Comparison of ENCODE assay signal across 17 cellular contexts in genomic region chr7:50379539-50379938, GRCh38.
DNase-seq lines count a peak whose midpoint lies in the region; ATAC-seq and TF ChIP-seq lines count a peak whose summit lies in the region.
"Had no signal": no experiment of that assay in that cellular context is flagged by ENCODE, and none has a peak within 500 bp of the region (broad histone marks: within the 10 kb centered on the region; RNA-seq: fewer than 3 reads in every experiment).

No MANE protein-coding gene starts in this region.

- intact Hi-C loops in PC-3 (cut with micrococcal nuclease), result no loop called here

- H3K27ac Mint-ChIP-seq in activated CD4-positive, alpha-beta T cell treated with anti-CD3 and anti-CD28 coated beads, Interleukin-2, amount 10 ng/mL, durations not matched to agents 7 days and 5 days, result peak overlapping the region; percentile 75

- H2AFZ ChIP-seq in PC-3 (ENCODE audit: low read length), result peak overlapping the region; percentile 30; the same call in 1 of the 2 replicates

- H4K20me1 ChIP-seq in PC-3 (ENCODE audit: low read length), result no peaks in the 10 kb centered on the region

- POLR2A ChIA-PET in activated CD4-positive, alpha-beta T cell treated with anti-CD3 and anti-CD28 coated beads, Interleukin-2, amount 10 ng/mL, durations not matched to agents 7 days and 5 days (lab: Charles Lee), result no interaction called here
- POLR2A ChIA-PET in PC-3 (lab: Charles Lee; ENCODE audit: unreplicated experiment), result no interaction called here

- H3K9me3 ChIP-seq in PC-3 (ENCODE audit: low read length), result no peaks in the 10 kb centered on the region
- H3K9me3 ChIP-seq in effector memory CD4-positive, alpha-beta T cell (ENCODE audit: control insufficient read depth, low read length), result no peaks in the 10 kb centered on the region
- no peaks in the 10 kb centered on the region for H3K9me3 ChIP-seq in neutrophil
- H3K9me3 ChIP-seq: HAP-1, pancreas, upper lobe of left lung had no signal

- H3K36me3 Mint-ChIP-seq in activated CD4-positive, alpha-beta T cell treated with anti-CD3 and anti-CD28 coated beads, Interleukin-2, amount 10 ng/mL, durations not matched to agents 7 days and 5 days (ENCODE audit: low read depth), result peaks cover 93% of the 10 kb centered on the region

- no peak for DNase-seq in activated CD4-positive, alpha-beta T cell treated with anti-CD3 and anti-CD28 coated beads, Interleukin-2, amount 10 ng/mL, durations not matched to agents 7 days and 5 days
- DNase-seq in activated CD4-positive, alpha-beta T cell treated with anti-CD3 and anti-CD28 coated beads for 48 hours, result no peak
- DNase-seq in PC-3, result no peak
- DNase-seq in effector memory CD4-positive, alpha-beta T cell, result no peak
- DNase-seq in AG20443 (ENCODE audit: low spot score), result no peak
- no peak for DNase-seq in mesenteric fat pad (ENCODE audit: low spot score)
- DNase-seq: activated CD8-positive, alpha-beta memory T cell treated with anti-CD3 and anti-CD28 coated beads, Interleukin-2, amount 50 U/mL, for 48 hours; EL; left cardiac atrium; NCI-H1694 treated with DMSO at 0.1 percent for 48 hours; OCI-M1; stimulated activated CD4-positive, alpha-beta T cell treated with anti-CD3 and anti-CD28 coated beads, Interleukin-4, amount 100 ng/mL, for 4 hours; upper lobe of left lung had no signal

- no peak for TF ChIP-seq CTCF in PC-3 (conservative IDR thresholded peaks at IDR 0.05; ENCODE audit: low read depth, low read length)
- TF ChIP-seq CTCF in neutrophil (IDR thresholded peaks at IDR 0.05), result no peak

- H3K4me1 Mint-ChIP-seq in activated CD4-positive, alpha-beta T cell treated with anti-CD3 and anti-CD28 coated beads, Interleukin-2, amount 10 ng/mL, durations not matched to agents 7 days and 5 days, result peaks cover 84% of the 10 kb centered on the region

- peak overlapping the region; percentile 23; the same call in 1 of the 2 replicates for H3K4me2 ChIP-seq in PC-3 (ENCODE audit: low read length)

- CTCF ChIA-PET in activated CD4-positive, alpha-beta T cell treated with anti-CD3 and anti-CD28 coated beads, Interleukin-2, amount 10 ng/mL, durations not matched to agents 7 days and 5 days (lab: Charles Lee), result interaction anchor here (1.2 to 2.6 kb wide), 2 partner anchors 12 to 15 kb away, joined by 3 to 5 read pairs; no protein-coding TSS in a partner anchor
- CTCF ChIA-PET in PC-3 (lab: Charles Lee), result no interaction called here

- no peaks in the 10 kb centered on the region for H3K36me3 ChIP-seq in PC-3 (ENCODE audit: low read depth, low read length)
- H3K36me3 ChIP-seq in effector memory CD4-positive, alpha-beta T cell (ENCODE audit: control insufficient read depth, insufficient read depth, low read length), result peaks cover 89% of the 10 kb centered on the region
- H3K36me3 ChIP-seq in neutrophil, result peaks cover 89% of the 10 kb centered on the region
- H3K36me3 ChIP-seq: HAP-1, pancreas had no signal

- H3K79me2 ChIP-seq in PC-3 (ENCODE audit: low read length), result no peaks in the 10 kb centered on the region

- ATAC-seq in PC-3 (no peak), HG02623 (IDR thresholded peaks at IDR 0.05; ENCODE audit: unreplicated experiment) (no peak)
- ATAC-seq: left cardiac atrium had no signal

- H3F3A ChIP-seq in PC-3 (ENCODE audit: low read length, unreplicated experiment), result no peaks in the 10 kb centered on the region

- H3K9me2 ChIP-seq in PC-3 (replicated peaks; ENCODE audit: low read length), result no peaks in the 10 kb centered on the region

- H3K27me3 ChIP-seq in PC-3 (ENCODE audit: low read length) (peaks cover 69% of the 10 kb centered on the region), neutrophil (no peaks in the 10 kb centered on the region)
- H3K27me3 ChIP-seq in effector memory CD4-positive, alpha-beta T cell (replicated peaks; ENCODE audit: control insufficient read depth, insufficient read depth, low read length, poor library complexity, severe bottlenecking), result no peaks in the 10 kb centered on the region
- H3K27me3 ChIP-seq: upper lobe of left lung had no signal

- H3K4me3 Mint-ChIP-seq in activated CD4-positive, alpha-beta T cell treated with anti-CD3 and anti-CD28 coated beads, Interleukin-2, amount 10 ng/mL, durations not matched to agents 7 days and 5 days, result no peak overlapping the region

- H3K27ac ChIP-seq in PC-3 (ENCODE audit: low read length), result no peak overlapping the region
- peak overlapping the region; percentile 44 for H3K27ac ChIP-seq in effector memory CD4-positive, alpha-beta T cell (ENCODE audit: insufficient read depth, low read length, poor library complexity, severe bottlenecking)
- peak overlapping the region; percentile 45 for H3K27ac ChIP-seq in neutrophil
- H3K27ac ChIP-seq: pancreas, upper lobe of left lung had no signal

- H3K4me3 ChIP-seq in PC-3 (ENCODE audit: low read length) (peak overlapping the region; percentile 11; the same call in 1 of the 2 replicates), neutrophil (ENCODE audit: low read depth in 1 of 2, low read length in 1 of 2) (no peak overlapping the region)
- H3K4me3 ChIP-seq in effector memory CD4-positive, alpha-beta T cell (ENCODE audit: insufficient read depth, low read depth, low read length, poor library complexity, severe bottlenecking), result no peak overlapping the region
- H3K4me3 ChIP-seq: HAP-1, pancreas, upper lobe of left lung had no signal

- no peaks in the 10 kb centered on the region for H3K9me3 Mint-ChIP-seq in activated CD4-positive, alpha-beta T cell treated with anti-CD3 and anti-CD28 coated beads, Interleukin-2, amount 10 ng/mL, durations not matched to agents 7 days and 5 days

- no TSS peak for BruUV-seq in PC-3 (replicated peaks; lab: Mats Ljungman, UMichigan)

- no peaks in the 10 kb centered on the region for H3K27me3 Mint-ChIP-seq in activated CD4-positive, alpha-beta T cell treated with anti-CD3 and anti-CD28 coated beads, Interleukin-2, amount 10 ng/mL, durations not matched to agents 7 days and 5 days

- no peak overlapping the region for H3K9ac ChIP-seq in PC-3 (ENCODE audit: low read length)

- H3K4me1 ChIP-seq in PC-3 (ENCODE audit: insufficient read depth, low read length), result no peaks in the 10 kb centered on the region
- H3K4me1 ChIP-seq in effector memory CD4-positive, alpha-beta T cell (ENCODE audit: control insufficient read depth, insufficient read depth, low read length, poor library complexity, severe bottlenecking), result peaks cover 11% of the 10 kb centered on the region
- H3K4me1 ChIP-seq in neutrophil (ENCODE audit: control insufficient read depth in 1 of 2, insufficient read depth in 1 of 2, low read depth in 1 of 2, low read length in 1 of 2), result no peaks in the 10 kb centered on the region
- H3K4me1 ChIP-seq: HAP-1, upper lobe of left lung had no signal
